In the genomic region with DNA sequence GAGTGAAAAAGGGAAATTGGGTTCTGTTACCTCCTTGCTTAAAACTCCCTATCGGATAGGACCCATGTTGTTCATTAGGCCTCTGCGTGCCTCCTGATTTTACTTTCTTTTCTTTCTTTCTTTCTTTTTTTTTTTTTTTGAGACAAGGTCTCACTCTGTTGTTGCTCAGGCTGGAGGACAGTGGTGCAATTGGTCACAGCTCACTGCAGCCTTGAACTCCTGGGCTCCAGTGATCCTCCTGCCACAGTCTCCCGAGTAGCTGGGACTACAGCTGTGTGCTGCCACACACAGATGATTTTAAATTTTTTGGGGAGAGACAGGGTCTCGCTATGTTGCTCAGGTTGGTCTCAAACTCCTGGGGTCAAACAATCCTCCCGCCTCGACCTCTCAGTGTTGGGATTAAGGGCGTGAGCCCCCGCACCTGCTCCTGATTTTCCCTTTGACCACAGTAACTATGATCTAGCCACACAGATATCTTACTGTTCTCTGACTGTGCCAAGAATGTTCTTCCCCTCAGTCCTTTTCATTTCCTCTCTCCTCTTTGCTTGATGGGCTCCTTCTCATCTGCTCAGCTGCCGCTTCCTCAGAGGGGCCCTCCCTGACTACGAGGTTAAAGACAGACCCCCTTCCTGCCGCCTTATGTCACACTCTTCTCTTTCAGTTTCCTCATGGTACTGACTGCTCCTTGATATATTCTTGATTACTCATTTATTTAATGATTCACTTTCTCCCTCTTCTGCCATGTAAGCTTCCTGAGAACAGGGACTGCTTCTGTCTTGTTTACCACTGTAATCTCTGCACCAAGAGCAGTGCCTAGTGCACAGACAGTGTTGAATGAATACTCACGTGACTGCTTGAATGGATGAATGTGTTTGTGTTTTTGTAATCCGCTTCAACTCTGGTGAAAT, we compare ENCODE assay signal across 1 cellular context.
TF ChIP-seq lines count a peak whose summit lies in the region.

No MANE protein-coding gene starts in this region.

TF ChIP-seq in HepG2, 621 proteins besides CTCF, POLR2A, EP300 and RAD21:
- TF ChIP-seq MZF1 (CRISPR knock-in tag; IDR thresholded peaks at IDR 0.05; ENCODE audit: borderline replicate concordance) = no peak
- TF ChIP-seq SRSF1 (optimal IDR thresholded peaks at IDR 0.05; ENCODE audit: low read depth, low read length) = no peak
- TF ChIP-seq MBD4 (IDR thresholded peaks at IDR 0.05; ENCODE audit: borderline replicate concordance, low read length) = no peak
- TF ChIP-seq, protein P1, sequence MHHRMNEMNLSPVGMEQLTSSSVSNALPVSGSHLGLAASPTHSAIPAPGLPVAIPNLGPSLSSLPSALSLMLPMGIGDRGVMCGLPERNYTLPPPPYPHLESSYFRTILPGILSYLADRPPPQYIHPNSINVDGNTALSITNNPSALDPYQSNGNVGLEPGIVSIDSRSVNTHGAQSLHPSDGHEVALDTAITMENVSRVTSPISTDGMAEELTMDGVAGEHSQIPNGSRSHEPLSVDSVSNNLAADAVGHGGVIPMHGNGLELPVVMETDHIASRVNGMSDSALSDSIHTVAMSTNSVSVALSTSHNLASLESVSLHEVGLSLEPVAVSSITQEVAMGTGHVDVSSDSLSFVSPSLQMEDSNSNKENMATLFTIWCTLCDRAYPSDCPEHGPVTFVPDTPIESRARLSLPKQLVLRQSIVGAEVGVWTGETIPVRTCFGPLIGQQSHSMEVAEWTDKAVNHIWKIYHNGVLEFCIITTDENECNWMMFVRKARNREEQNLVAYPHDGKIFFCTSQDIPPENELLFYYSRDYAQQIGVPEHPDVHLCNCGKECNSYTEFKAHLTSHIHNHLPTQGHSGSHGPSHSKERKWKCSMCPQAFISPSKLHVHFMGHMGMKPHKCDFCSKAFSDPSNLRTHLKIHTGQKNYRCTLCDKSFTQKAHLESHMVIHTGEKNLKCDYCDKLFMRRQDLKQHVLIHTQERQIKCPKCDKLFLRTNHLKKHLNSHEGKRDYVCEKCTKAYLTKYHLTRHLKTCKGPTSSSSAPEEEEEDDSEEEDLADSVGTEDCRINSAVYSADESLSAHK (CRISPR knock-in tag; IDR thresholded peaks at IDR 0.05; ENCODE audit: borderline replicate concordance) = no peak
- TF ChIP-seq SALL2 (CRISPR knock-in tag; IDR thresholded peaks at IDR 0.05) = no peak
